In genomic region chr17:62616993-62617893, GRCh38 we compare ENCODE assay signal across 1 cellular context.
TF ChIP-seq lines count a peak whose summit lies in the region.

No MANE protein-coding gene starts in this region.

TF ChIP-seq in HepG2, 621 proteins besides CTCF, POLR2A, EP300 and RAD21 (continued from another document):
- no peak for TF ChIP-seq BCLAF1 (IDR thresholded peaks at IDR 0.05)
- TF ChIP-seq REXO4 (CRISPR knock-in tag; IDR thresholded peaks at IDR 0.05; ENCODE audit: borderline replicate concordance) = no peak
- no peak for TF ChIP-seq KDM3A (CRISPR knock-in tag; IDR thresholded peaks at IDR 0.05; ENCODE audit: low read depth)
- TF ChIP-seq, protein P1, sequence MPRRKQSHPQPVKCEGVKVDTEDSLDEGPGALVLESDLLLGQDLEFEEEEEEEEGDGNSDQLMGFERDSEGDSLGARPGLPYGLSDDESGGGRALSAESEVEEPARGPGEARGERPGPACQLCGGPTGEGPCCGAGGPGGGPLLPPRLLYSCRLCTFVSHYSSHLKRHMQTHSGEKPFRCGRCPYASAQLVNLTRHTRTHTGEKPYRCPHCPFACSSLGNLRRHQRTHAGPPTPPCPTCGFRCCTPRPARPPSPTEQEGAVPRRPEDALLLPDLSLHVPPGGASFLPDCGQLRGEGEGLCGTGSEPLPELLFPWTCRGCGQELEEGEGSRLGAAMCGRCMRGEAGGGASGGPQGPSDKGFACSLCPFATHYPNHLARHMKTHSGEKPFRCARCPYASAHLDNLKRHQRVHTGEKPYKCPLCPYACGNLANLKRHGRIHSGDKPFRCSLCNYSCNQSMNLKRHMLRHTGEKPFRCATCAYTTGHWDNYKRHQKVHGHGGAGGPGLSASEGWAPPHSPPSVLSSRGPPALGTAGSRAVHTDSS (CRISPR knock-in tag; conservative IDR thresholded peaks at IDR 0.05) = no peak
- TF ChIP-seq GABPB1 (CRISPR knock-in tag; IDR thresholded peaks at IDR 0.05) = no peak
- peak; percentile 71 for TF ChIP-seq ARNTL (CRISPR knock-in tag; IDR thresholded peaks at IDR 0.05)
- TF ChIP-seq ZNF564 (CRISPR knock-in tag; IDR thresholded peaks at IDR 0.05) = peak; percentile 91
- no peak for TF ChIP-seq CREB1 (IDR thresholded peaks at IDR 0.05)
- no peak for TF ChIP-seq CREB1 (CRISPR knock-in tag; IDR thresholded peaks at IDR 0.05)
- TF ChIP-seq SCMH1 (CRISPR knock-in tag; IDR thresholded peaks at IDR 0.05; ENCODE audit: borderline replicate concordance) = no peak
- TF ChIP-seq, protein P2, sequence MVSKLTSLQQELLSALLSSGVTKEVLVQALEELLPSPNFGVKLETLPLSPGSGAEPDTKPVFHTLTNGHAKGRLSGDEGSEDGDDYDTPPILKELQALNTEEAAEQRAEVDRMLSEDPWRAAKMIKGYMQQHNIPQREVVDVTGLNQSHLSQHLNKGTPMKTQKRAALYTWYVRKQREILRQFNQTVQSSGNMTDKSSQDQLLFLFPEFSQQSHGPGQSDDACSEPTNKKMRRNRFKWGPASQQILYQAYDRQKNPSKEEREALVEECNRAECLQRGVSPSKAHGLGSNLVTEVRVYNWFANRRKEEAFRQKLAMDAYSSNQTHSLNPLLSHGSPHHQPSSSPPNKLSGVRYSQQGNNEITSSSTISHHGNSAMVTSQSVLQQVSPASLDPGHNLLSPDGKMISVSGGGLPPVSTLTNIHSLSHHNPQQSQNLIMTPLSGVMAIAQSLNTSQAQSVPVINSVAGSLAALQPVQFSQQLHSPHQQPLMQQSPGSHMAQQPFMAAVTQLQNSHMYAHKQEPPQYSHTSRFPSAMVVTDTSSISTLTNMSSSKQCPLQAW (CRISPR knock-in tag; IDR thresholded peaks at IDR 0.05) = no peak
- TF ChIP-seq ZNF724P (CRISPR knock-in tag; IDR thresholded peaks at IDR 0.05; ENCODE audit: borderline replicate concordance) = peak; percentile 73; the same call in 1 of the 2 replicates
- no peak for TF ChIP-seq NBN (conservative IDR thresholded peaks at IDR 0.05)
- 0 out of 2 replicates have a peak, but pooled peaks have one; percentile 12 for TF ChIP-seq NRL (CRISPR knock-in tag; IDR thresholded peaks at IDR 0.05; ENCODE audit: borderline replicate concordance)
- 0 out of 2 replicates have a peak, but pooled peaks have one; percentile 55 for TF ChIP-seq ZSCAN29 (CRISPR knock-in tag; conservative IDR thresholded peaks at IDR 0.05)
- 0 out of 2 replicates have a peak, but pooled peaks have one; percentile 57 for TF ChIP-seq HOXA5 (CRISPR knock-in tag; IDR thresholded peaks at IDR 0.05)
- TF ChIP-seq ISL2 (CRISPR knock-in tag; IDR thresholded peaks at IDR 0.05) = peak; percentile 73
- TF ChIP-seq CBX1 (IDR thresholded peaks at IDR 0.05; ENCODE audit: low read depth) = no peak
- peak; percentile 66; the same call in 1 of the 2 replicates for TF ChIP-seq ZNF614 (CRISPR knock-in tag; IDR thresholded peaks at IDR 0.05; ENCODE audit: borderline replicate concordance)
- 0 out of 2 replicates have a peak, but pooled peaks have one; percentile 61 for TF ChIP-seq ZNF256 (CRISPR knock-in tag; conservative IDR thresholded peaks at IDR 0.05)
- no peak for TF ChIP-seq PBX3 (CRISPR knock-in tag; IDR thresholded peaks at IDR 0.05; ENCODE audit: borderline replicate concordance)
- no peak for TF ChIP-seq DPF2 (CRISPR knock-in tag; IDR thresholded peaks at IDR 0.05; ENCODE audit: borderline replicate concordance, low read depth)
- no peak for TF ChIP-seq CEBPB (IDR thresholded peaks at IDR 0.05; ENCODE audit: borderline replicate concordance, low read depth, low read length)
- no peak for TF ChIP-seq ZNF326 (CRISPR knock-in tag; IDR thresholded peaks at IDR 0.05; ENCODE audit: borderline replicate concordance)
- no peak for TF ChIP-seq KDM4B (CRISPR knock-in tag; IDR thresholded peaks at IDR 0.05)
- TF ChIP-seq, protein P3, sequence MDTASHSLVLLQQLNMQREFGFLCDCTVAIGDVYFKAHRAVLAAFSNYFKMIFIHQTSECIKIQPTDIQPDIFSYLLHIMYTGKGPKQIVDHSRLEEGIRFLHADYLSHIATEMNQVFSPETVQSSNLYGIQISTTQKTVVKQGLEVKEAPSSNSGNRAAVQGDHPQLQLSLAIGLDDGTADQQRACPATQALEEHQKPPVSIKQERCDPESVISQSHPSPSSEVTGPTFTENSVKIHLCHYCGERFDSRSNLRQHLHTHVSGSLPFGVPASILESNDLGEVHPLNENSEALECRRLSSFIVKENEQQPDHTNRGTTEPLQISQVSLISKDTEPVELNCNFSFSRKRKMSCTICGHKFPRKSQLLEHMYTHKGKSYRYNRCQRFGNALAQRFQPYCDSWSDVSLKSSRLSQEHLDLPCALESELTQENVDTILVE (CRISPR knock-in tag; IDR thresholded peaks at IDR 0.05) = no peak
- no peak for TF ChIP-seq DNMT3B (CRISPR knock-in tag; conservative IDR thresholded peaks at IDR 0.05)
- no peak for TF ChIP-seq ZC3H4 (CRISPR knock-in tag; IDR thresholded peaks at IDR 0.05; ENCODE audit: borderline replicate concordance)
- no peak for TF ChIP-seq NAIF1 (CRISPR knock-in tag; IDR thresholded peaks at IDR 0.05; ENCODE audit: borderline replicate concordance)
- peak; percentile 98 for TF ChIP-seq ZBTB7A (CRISPR knock-in tag; IDR thresholded peaks at IDR 0.05)
- no peak for TF ChIP-seq SRY (CRISPR knock-in tag; IDR thresholded peaks at IDR 0.05)
- peak; percentile 52 for TF ChIP-seq ZFX (CRISPR knock-in tag; IDR thresholded peaks at IDR 0.05; ENCODE audit: low read depth)
- TF ChIP-seq, protein P4, sequence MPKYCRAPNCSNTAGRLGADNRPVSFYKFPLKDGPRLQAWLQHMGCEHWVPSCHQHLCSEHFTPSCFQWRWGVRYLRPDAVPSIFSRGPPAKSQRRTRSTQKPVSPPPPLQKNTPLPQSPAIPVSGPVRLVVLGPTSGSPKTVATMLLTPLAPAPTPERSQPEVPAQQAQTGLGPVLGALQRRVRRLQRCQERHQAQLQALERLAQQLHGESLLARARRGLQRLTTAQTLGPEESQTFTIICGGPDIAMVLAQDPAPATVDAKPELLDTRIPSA (CRISPR knock-in tag; IDR thresholded peaks at IDR 0.05; ENCODE audit: borderline replicate concordance) = no peak
- peak; percentile 98 for TF ChIP-seq RBM22 (optimal IDR thresholded peaks at IDR 0.05; ENCODE audit: low read length)
- TF ChIP-seq ZEB1 (IDR thresholded peaks at IDR 0.05; ENCODE audit: insufficient replicate concordance, low read depth) = no peak
- peak; percentile 87 for TF ChIP-seq AKAP8 (CRISPR knock-in tag; IDR thresholded peaks at IDR 0.05)
- TF ChIP-seq RARA (CRISPR knock-in tag; IDR thresholded peaks at IDR 0.05) = no peak
- TF ChIP-seq SYNCRIP (IDR thresholded peaks at IDR 0.05; ENCODE audit: insufficient read depth, low read depth, low read length) = no peak
- TF ChIP-seq JARID2 (CRISPR knock-in tag; IDR thresholded peaks at IDR 0.05; ENCODE audit: insufficient replicate concordance) = no peak
- TF ChIP-seq HMGXB3 (CRISPR knock-in tag; IDR thresholded peaks at IDR 0.05; ENCODE audit: borderline replicate concordance) = no peak
- TF ChIP-seq, protein P5, sequence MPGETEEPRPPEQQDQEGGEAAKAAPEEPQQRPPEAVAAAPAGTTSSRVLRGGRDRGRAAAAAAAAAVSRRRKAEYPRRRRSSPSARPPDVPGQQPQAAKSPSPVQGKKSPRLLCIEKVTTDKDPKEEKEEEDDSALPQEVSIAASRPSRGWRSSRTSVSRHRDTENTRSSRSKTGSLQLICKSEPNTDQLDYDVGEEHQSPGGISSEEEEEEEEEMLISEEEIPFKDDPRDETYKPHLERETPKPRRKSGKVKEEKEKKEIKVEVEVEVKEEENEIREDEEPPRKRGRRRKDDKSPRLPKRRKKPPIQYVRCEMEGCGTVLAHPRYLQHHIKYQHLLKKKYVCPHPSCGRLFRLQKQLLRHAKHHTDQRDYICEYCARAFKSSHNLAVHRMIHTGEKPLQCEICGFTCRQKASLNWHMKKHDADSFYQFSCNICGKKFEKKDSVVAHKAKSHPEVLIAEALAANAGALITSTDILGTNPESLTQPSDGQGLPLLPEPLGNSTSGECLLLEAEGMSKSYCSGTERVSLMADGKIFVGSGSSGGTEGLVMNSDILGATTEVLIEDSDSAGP (CRISPR knock-in tag; IDR thresholded peaks at IDR 0.05; ENCODE audit: borderline replicate concordance) = peak; percentile 35; the same call in 1 of the 2 replicates
- no peak for TF ChIP-seq SALL2 (CRISPR knock-in tag; IDR thresholded peaks at IDR 0.05)
- no peak for TF ChIP-seq SNAPC5 (CRISPR knock-in tag; IDR thresholded peaks at IDR 0.05; ENCODE audit: borderline replicate concordance)
- no peak for TF ChIP-seq ZKSCAN8 (CRISPR knock-in tag; IDR thresholded peaks at IDR 0.05; ENCODE audit: borderline replicate concordance)
- peak; percentile 93 for TF ChIP-seq XRCC5 (optimal IDR thresholded peaks at IDR 0.05; ENCODE audit: low read length)
- no peak for TF ChIP-seq ZNF24 (IDR thresholded peaks at IDR 0.05)
- peak; percentile 69; the same call in 1 of the 3 replicates for TF ChIP-seq MXI1 (IDR thresholded peaks at IDR 0.05; ENCODE audit: borderline replicate concordance, low read depth, low read length)
